Comparison of ENCODE assay signal across 26 cellular contexts in genomic region chr21:34569381-34569979, GRCh38. TPM values are rescaled to one million over a fixed set of nuclear protein-coding genes. Genes with fewer than 3 reads are reported as not detected.
DNase-seq lines count a peak whose midpoint lies in the region; ATAC-seq, FAIRE-seq and TF ChIP-seq lines count a peak whose summit lies in the region.
"Had no signal": no experiment of that assay in that cellular context is flagged by ENCODE, and none has a peak within 500 bp of the region (broad histone marks: within the 10 kb centered on the region; RNA-seq: fewer than 3 reads in every experiment).

No MANE protein-coding gene starts in this region.

- H3K36me3 ChIP-seq in colonic mucosa (no peaks in the 10 kb centered on the region), mucosa of rectum (ENCODE audit: control insufficient read depth in 2 of 2, insufficient read depth in 2 of 2, low read length in 2 of 2) (no peaks in the 10 kb centered on the region), upper lobe of right lung (no peaks in the 10 kb centered on the region)
- H3K36me3 ChIP-seq: Peyer's patch had no signal

- no peaks in the 10 kb centered on the region for H3K9me3 ChIP-seq in colonic mucosa
- H3K9me3 ChIP-seq in mucosa of rectum (ENCODE audit: control insufficient read depth in 2 of 2, low read length in 2 of 2), result no peaks in the 10 kb centered on the region
- H3K9me3 ChIP-seq in upper lobe of right lung, result no peaks in the 10 kb centered on the region
- H3K9me3 ChIP-seq: Caco-2, Peyer's patch had no signal

- no peak for ATAC-seq in upper lobe of right lung
- ATAC-seq: CD8-positive, alpha-beta T cell had no signal

- DNase-seq in colonic mucosa, result no peak
- no peak for DNase-seq in upper lobe of right lung
- DNase-seq in H54 (ENCODE audit: insufficient read length, low spot score), result no peak
- no peak for DNase-seq in NK-92 (lab: John Stamatoyannopoulos, UW; ENCODE audit: unreplicated experiment)
- DNase-seq in NCI-H1105 (lab: John Stamatoyannopoulos, UW), result no peak
- DNase-seq: C1 segment of cervical spinal cord; Caco-2; CD8-positive, alpha-beta T cell; DMS79; EL; GOT3; HCEC 1CT; MM.1S; NCI-H1417 treated with DMSO at 0.1 percent for 48 hours; NCI-H1694 treated with DMSO at 0.1 percent for 48 hours; NCI-H2081; NCI-H2227 treated with DMSO at 0.1 percent for 48 hours; NCI-H526 treated with DMSO at 0.1 percent for 48 hours; Peyer's patch; SHP77 treated with DMSO at 0.1 percent for 48 hours had no signal

- TF ChIP-seq CTCF in VCaP (conservative IDR thresholded peaks at IDR 0.05) (no peak), colonic mucosa (IDR thresholded peaks at IDR 0.05) (no peak), upper lobe of right lung (IDR thresholded peaks at IDR 0.05) (no peak)

- H3K4me3 ChIP-seq in colonic mucosa (no peak overlapping the region), mucosa of rectum (ENCODE audit: low read length in 2 of 2) (no peak overlapping the region), upper lobe of right lung (no peak overlapping the region)
- H3K4me3 ChIP-seq: Peyer's patch had no signal

- H3K4me1 ChIP-seq in colonic mucosa (peaks cover 5% of the 10 kb centered on the region), mucosa of rectum (ENCODE audit: control insufficient read depth in 2 of 2, insufficient read depth in 2 of 2, low read length in 2 of 2) (peaks cover 0 to 20% of the 10 kb centered on the region in 2 donors), upper lobe of right lung (no peaks in the 10 kb centered on the region)
- H3K4me1 ChIP-seq: Caco-2, Peyer's patch had no signal

- H3K27ac ChIP-seq in VCaP (peak overlapping the region; percentile 35; the same call in 1 of the 2 replicates), colonic mucosa (peak overlapping the region; percentile 81), mucosa of rectum (ENCODE audit: low read depth in 2 of 2, low read length in 2 of 2) (peak overlapping the region; percentile 77 to 90), upper lobe of right lung (peak overlapping the region; percentile 37)
- H3K27ac ChIP-seq: HL-60, KMS-11 had no signal

- intact Hi-C loops in colonic mucosa (cut with DNase I) (no loop called here), upper lobe of right lung (cut with DNase I) (no loop called here)

- no peak for FAIRE-seq in H54 (lab: Jason Lieb, UNC)
- FAIRE-seq: GM12891 had no signal

- no peak overlapping the region for H3K9ac ChIP-seq in colonic mucosa (ENCODE audit: low read depth in 2 of 2, low read length in 2 of 2)
- H3K9ac ChIP-seq in mucosa of rectum (ENCODE audit: low read depth in 1 of 2, low read length in 2 of 2), result peak overlapping the region in 1 of 2 donors; percentile 46
- H3K9ac ChIP-seq: KMS-11 had no signal

- TF ChIP-seq POLR2A in H54 (IDR thresholded peaks at IDR 0.05; ENCODE audit: low read depth, low read length), result no peak

- H3K27me3 ChIP-seq in colonic mucosa (no peaks in the 10 kb centered on the region), mucosa of rectum (ENCODE audit: control insufficient read depth in 2 of 2, insufficient read depth in 2 of 2, low read length in 2 of 2) (no peaks in the 10 kb centered on the region), upper lobe of right lung (no peaks in the 10 kb centered on the region)
- H3K27me3 ChIP-seq: Peyer's patch had no signal

RNA-seq across cellular contexts. Expression of gene RCAN1, which starts 45.4 kb away (rescaled TPM):
- 10 to 100 TPM; 38.0 to 68.7 TPM for total RNA-seq in colonic mucosa
- 26.9 TPM for total RNA-seq in upper lobe of right lung

RNA-seq across cellular contexts. Expression of gene KCNE1, which starts 57.5 kb away (rescaled TPM):
- under 1 TPM in 1 of 2 donors, not detected in 1; 0.11 TPM for total RNA-seq in colonic mucosa
- 13.6 TPM for total RNA-seq in upper lobe of right lung
- total RNA-seq: CD8-positive, alpha-beta T cell; NCI-H460 had no signal

Comparison
In these comparisons a context has a peak if more than half of its experiments do, and no peak if none do; other contexts are left out.
1. RNA of gene KCNE1, which starts 57.5 kb away (total RNA-seq): 13.6 TPM in upper lobe of right lung (single experiment); 0.11 TPM in colonic mucosa; every median in the first group is over 10 times any median in the second.
2. Peak in every context shown above with its lines, with median percentiles within 50 percentile points of each other: H3K27ac ChIP-seq.